18 cellular contexts compared by ENCODE assay signal in the genomic region with DNA sequence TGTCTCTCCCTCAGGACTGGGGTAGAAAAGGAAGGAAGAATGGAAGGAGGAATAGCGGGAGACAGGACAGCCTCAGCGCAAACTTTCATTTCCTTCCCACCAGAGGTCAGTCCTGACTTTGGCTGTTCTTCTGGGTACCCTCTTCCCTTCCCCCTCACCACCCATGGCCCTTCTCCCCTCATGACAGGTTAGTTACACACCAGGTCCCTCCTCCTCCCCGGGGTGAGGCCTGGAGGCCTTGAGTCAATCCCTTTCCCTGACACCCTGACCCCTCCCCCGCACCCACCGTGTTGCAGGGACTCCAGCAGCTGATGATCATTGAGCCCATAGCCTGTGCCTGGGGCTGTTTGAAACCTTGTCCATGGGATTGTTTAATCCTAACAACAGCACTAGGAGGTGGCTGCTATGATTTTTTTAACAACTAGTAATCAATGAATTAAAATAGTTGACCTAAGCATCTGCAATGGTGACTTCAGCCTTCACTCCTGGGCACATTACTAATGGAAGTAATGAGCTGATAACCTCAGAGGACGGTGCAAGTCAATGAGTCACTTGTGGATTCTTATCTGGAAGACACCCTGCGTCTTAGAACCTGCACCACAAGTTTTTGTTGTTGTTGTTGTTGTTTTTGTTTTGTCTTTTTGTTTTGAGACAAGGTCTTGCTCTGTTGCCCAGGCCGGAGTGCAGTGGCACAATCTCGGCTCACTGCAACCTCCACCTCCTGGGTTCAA. TPM values are rescaled to one million over a fixed set of nuclear protein-coding genes. Genes with fewer than 3 reads are reported as not detected.
DNase-seq lines count a peak whose midpoint lies in the region; ATAC-seq, FAIRE-seq and TF ChIP-seq lines count a peak whose summit lies in the region.
"Had no signal": no experiment of that assay in that cellular context is flagged by ENCODE, and none has a peak within 500 bp of the region (broad histone marks: within the 10 kb centered on the region; RNA-seq: fewer than 3 reads in every experiment).

No MANE protein-coding gene starts in this region.

- no peak overlapping the region for H3K4me3 Mint-ChIP-seq in activated CD4-positive, alpha-beta memory T cell treated with anti-CD3 and anti-CD28 coated beads for 36 hours
- H3K4me3 Mint-ChIP-seq in activated CD4-positive, alpha-beta memory T cell treated with anti-CD3 and anti-CD28 coated beads, Interleukin-2, amount 10 ng/mL, durations not matched to agents 7 days and 5 days, result no peak overlapping the region
- H3K4me3 Mint-ChIP-seq: activated CD8-positive, alpha-beta memory T cell treated with anti-CD3 and anti-CD28 coated beads, Interleukin-2, amount 10 ng/mL, durations not matched to agents 7 days and 5 days; nephron had no signal

- WGBS in K562 (ENCODE audit: insufficient coverage, low coverage, missing lambda C conversion rate), result 2% methylated on average over 9 of the region's 9 CpGs
- WGBS in neuronal stem cell (ENCODE audit: extremely low coverage in 2 of 2, insufficient read length in 2 of 2, insufficient replicate concordance in 1 of 2), 2 donors, result no CpG with 5 or more reads among the region's 9 CpGs
- WGBS in body of pancreas, 2 donors, result 69 to 76% methylated on average over 9 of the region's 9 CpGs

- no peak overlapping the region for H3K4ac ChIP-seq in neuronal stem cell (ENCODE audit: low read length)

- H3K9me3 Mint-ChIP-seq in activated CD4-positive, alpha-beta memory T cell treated with anti-CD3 and anti-CD28 coated beads for 36 hours, result no peaks in the 10 kb centered on the region
- H3K9me3 Mint-ChIP-seq in activated CD4-positive, alpha-beta memory T cell treated with anti-CD3 and anti-CD28 coated beads, Interleukin-2, amount 10 ng/mL, durations not matched to agents 7 days and 5 days, result no peaks in the 10 kb centered on the region
- H3K9me3 Mint-ChIP-seq: nephron had no signal

- H2AFZ ChIP-seq in K562 (ENCODE audit: low read depth, low read length) (no peak overlapping the region), neuronal stem cell (ENCODE audit: low read length) (no peak overlapping the region)

- H2AK5ac ChIP-seq in neuronal stem cell (ENCODE audit: low read depth, low read length), result no peak overlapping the region

- H3K27ac Mint-ChIP-seq in activated CD4-positive, alpha-beta memory T cell treated with anti-CD3 and anti-CD28 coated beads for 36 hours, result no peak overlapping the region
- no peak overlapping the region for H3K27ac Mint-ChIP-seq in activated CD4-positive, alpha-beta memory T cell treated with anti-CD3 and anti-CD28 coated beads, Interleukin-2, amount 10 ng/mL, durations not matched to agents 7 days and 5 days
- H3K27ac Mint-ChIP-seq: nephron had no signal

- H3K79me1 ChIP-seq in neuronal stem cell (ENCODE audit: low read depth, low read length), result no peaks in the 10 kb centered on the region

- 0 out of 4 replicates have a peak, but pooled peaks of 1 of the 2 experiments have one; percentile 12 for TF ChIP-seq RAD21 in K562 (CRISPR knock-in tag; conservative IDR thresholded peaks at IDR 0.05 in 1 of 2, IDR thresholded peaks at IDR 0.05 in 1 of 2)

- no TSS peak for BruUV-seq in K562 (replicated peaks; lab: Mats Ljungman, UMichigan)

- peaks cover 9% of the 10 kb centered on the region; the same call in 1 of the 2 replicates for H4K20me1 ChIP-seq in K562 (replicated peaks; ENCODE audit: control insufficient read depth, insufficient read depth, low read length)

- H3K9ac ChIP-seq in K562 (ENCODE audit: insufficient read depth in 1 of 2, low read depth in 2 of 2, low read length in 2 of 2) (no peak overlapping the region), neuronal stem cell (ENCODE audit: low read depth, low read length, poor library complexity) (no peak overlapping the region)

- intact Hi-C loops in activated CD4-positive, alpha-beta memory T cell treated with anti-CD3 and anti-CD28 coated beads for 36 hours (cut with micrococcal nuclease), result no loop called here
- intact Hi-C loops in K562 (cut with micrococcal nuclease), result no loop called here
- intact Hi-C loops in body of pancreas (cut with DNase I), result no loop called here

- no peak overlapping the region for H2BK12ac ChIP-seq in neuronal stem cell (ENCODE audit: low read length)

- no peak overlapping the region for H2BK120ac ChIP-seq in neuronal stem cell (ENCODE audit: low read depth, low read length)

- FAIRE-seq in K562 (lab: Jason Lieb, UNC), result no peak
- FAIRE-seq: islet of Langerhans had no signal

- no peak overlapping the region for H3K4me2 ChIP-seq in K562 (ENCODE audit: insufficient read depth, low read length)
- H3K4me2 ChIP-seq in neuronal stem cell (ENCODE audit: insufficient read depth, low read length, poor library complexity, severe bottlenecking), result no peak overlapping the region

- no peak for TF ChIP-seq EP300 in K562 (IDR thresholded peaks at IDR 0.05; ENCODE audit: low read length)

- H2BK5ac ChIP-seq in neuronal stem cell (ENCODE audit: low read length), result no peak overlapping the region

- POLR2A ChIA-PET in activated CD4-positive, alpha-beta memory T cell treated with anti-CD3 and anti-CD28 coated beads for 36 hours (lab: Charles Lee), result no interaction called here
- POLR2A ChIA-PET in activated CD4-positive, alpha-beta memory T cell treated with anti-CD3 and anti-CD28 coated beads, Interleukin-2, amount 10 ng/mL, durations not matched to agents 7 days and 5 days (lab: Charles Lee), result interaction anchor here (1.3 to 2.1 kb wide), 3 partner anchors 18 to 152 kb away, joined by 3 to 5 read pairs (median 5); a partner anchor contains a TSS
- POLR2A ChIA-PET in HEK293 (lab: Yijun Ruan, JAX) (no interaction called here), K562 (lab: Yijun Ruan, JAX) (interaction anchor here (0.6 to 2.7 kb wide), 7 partner anchors 10 to 130 kb away, joined by 3 to 15 read pairs (median 3); no protein-coding TSS in a partner anchor)

- H3K23ac ChIP-seq in neuronal stem cell (ENCODE audit: low read depth, low read length, poor library complexity), result no peak overlapping the region

- CTCF ChIA-PET in activated CD4-positive, alpha-beta memory T cell treated with anti-CD3 and anti-CD28 coated beads for 36 hours (lab: Charles Lee), result interaction anchor here (2.2 kb wide), 1 partner anchor 19 kb away, joined by 10 read pairs; no protein-coding TSS in a partner anchor
- CTCF ChIA-PET in activated CD4-positive, alpha-beta memory T cell treated with anti-CD3 and anti-CD28 coated beads, Interleukin-2, amount 10 ng/mL, durations not matched to agents 7 days and 5 days (lab: Charles Lee), result interaction anchor here (1.7 kb wide), 1 partner anchor 30 kb away, joined by 5 read pairs; no protein-coding TSS in a partner anchor
- CTCF ChIA-PET in HEK293 (lab: Yijun Ruan, JAX), result interaction anchor here (0.5 to 3.1 kb wide), 6 partner anchors 8 to 147 kb away, joined by 3 to 18 read pairs (median 4); no protein-coding TSS in a partner anchor
- CTCF ChIA-PET in K562 (lab: Yijun Ruan, JAX; ENCODE audit: low intra/inter-chr PET ratio), result no interaction called here

- H3K27me3 Mint-ChIP-seq in activated CD4-positive, alpha-beta memory T cell treated with anti-CD3 and anti-CD28 coated beads for 36 hours, result no peaks in the 10 kb centered on the region
- peaks cover 2% of the 10 kb centered on the region for H3K27me3 Mint-ChIP-seq in activated CD4-positive, alpha-beta memory T cell treated with anti-CD3 and anti-CD28 coated beads, Interleukin-2, amount 10 ng/mL, durations not matched to agents 7 days and 5 days
- H3K27me3 Mint-ChIP-seq: activated CD8-positive, alpha-beta memory T cell treated with anti-CD3 and anti-CD28 coated beads, Interleukin-2, amount 10 ng/mL, durations not matched to agents 7 days and 5 days had no signal

- no peak for TF ChIP-seq CTCF in HEK293 (tag by site-specific recombination; IDR thresholded peaks at IDR 0.05)
- 0 out of 6 replicates have a peak, but pooled peaks of 1 of the 3 experiments have one; percentile 3 for TF ChIP-seq CTCF in K562 (IDR thresholded peaks at IDR 0.05 in 2 of 3, conservative IDR thresholded peaks at IDR 0.05 in 1 of 3; ENCODE audit: insufficient read depth in 2 of 3, low read depth in 1 of 3, low read length in 3 of 3)
- TF ChIP-seq CTCF in body of pancreas (IDR thresholded peaks at IDR 0.05), result no peak

- no peaks in the 10 kb centered on the region for H3K36me3 Mint-ChIP-seq in activated CD4-positive, alpha-beta memory T cell treated with anti-CD3 and anti-CD28 coated beads for 36 hours
- no peaks in the 10 kb centered on the region for H3K36me3 Mint-ChIP-seq in activated CD4-positive, alpha-beta memory T cell treated with anti-CD3 and anti-CD28 coated beads, Interleukin-2, amount 10 ng/mL, durations not matched to agents 7 days and 5 days (ENCODE audit: low read depth)
- H3K36me3 Mint-ChIP-seq: activated CD8-positive, alpha-beta memory T cell treated with anti-CD3 and anti-CD28 coated beads, Interleukin-2, amount 10 ng/mL, durations not matched to agents 7 days and 5 days had no signal

- H4K91ac ChIP-seq in neuronal stem cell (ENCODE audit: low read depth, low read length, poor library complexity), result no peak overlapping the region

- peak; percentile 33 for ATAC-seq in K562
- ATAC-seq in HG02759 (IDR thresholded peaks at IDR 0.05; ENCODE audit: unreplicated experiment), result no peak
- ATAC-seq in body of pancreas, result no peak
- ATAC-seq: activated CD8-positive, alpha-beta memory T cell treated with anti-CD3 and anti-CD28 coated beads, Interleukin-2, amount 10 ng/mL, durations not matched to agents 7 days and 5 days had no signal

- no peak overlapping the region for H2BK15ac ChIP-seq in neuronal stem cell (ENCODE audit: low read length)

- H3K79me2 ChIP-seq in K562 (ENCODE audit: control insufficient read depth, insufficient read depth, low read length), result no peaks in the 10 kb centered on the region

- DNase-seq in activated CD4-positive, alpha-beta memory T cell treated with anti-CD3 and anti-CD28 coated beads for 36 hours, result peak; percentile 31
- DNase-seq in activated CD4-positive, alpha-beta memory T cell treated with anti-CD3 and anti-CD28 coated beads, Interleukin-2, amount 10 ng/mL, durations not matched to agents 7 days and 5 days, result no peak
- DNase-seq in K562 (ENCODE audit: extremely low read depth in 1 of 4, low spot score in 3 of 4) (peak in 1 of 4 experiments; percentile 29), neuronal stem cell (ENCODE audit: low spot score) (no peak), body of pancreas (no peak)
- DNase-seq in stimulated activated naive CD4-positive, alpha-beta T cell treated with Interleukin-2 at 50 U/mL for 16 hours (lab: John Stamatoyannopoulos, UW), result no peak
- DNase-seq: activated CD8-positive, alpha-beta memory T cell treated with anti-CD3 and anti-CD28 coated beads, Interleukin-2, amount 10 ng/mL, durations not matched to agents 7 days and 5 days; activated naive CD4-positive, alpha-beta T cell; erythroblast; heart left ventricle; NCI-H2029 treated with DMSO at 0.1 percent for 48 hours; NCI-H524; Peyer's patch; substantia nigra had no signal

- peak overlapping the region; percentile 68 for H3K18ac ChIP-seq in neuronal stem cell (ENCODE audit: low read length)

- H3K14ac ChIP-seq in neuronal stem cell (ENCODE audit: low read length), result no peak overlapping the region

- no peaks in the 10 kb centered on the region for H3K36me3 ChIP-seq in HEK293 (ENCODE audit: control insufficient read depth in 2 of 2, insufficient read depth in 1 of 2, low read length in 2 of 2)
- H3K36me3 ChIP-seq in K562 (ENCODE audit: control insufficient read depth, insufficient read depth, low read length), result no peaks in the 10 kb centered on the region
- no peaks in the 10 kb centered on the region for H3K36me3 ChIP-seq in neuronal stem cell (replicated peaks in 1 of 2; ENCODE audit: control insufficient read depth in 2 of 2, insufficient read depth in 2 of 2, low read length in 2 of 2)
- H3K36me3 ChIP-seq in body of pancreas (replicated peaks in 1 of 2; ENCODE audit: insufficient read depth in 1 of 2, low read depth in 2 of 2), result no peaks in the 10 kb centered on the region
- H3K36me3 ChIP-seq: heart left ventricle, Peyer's patch had no signal

- H3K4me3 ChIP-seq in HEK293 (ENCODE audit: low read depth, low read length) (no peak overlapping the region), K562 (no peak overlapping the region), neuronal stem cell (ENCODE audit: low read length in 2 of 2) (no peak overlapping the region), body of pancreas (no peak overlapping the region)
- H3K4me3 ChIP-seq: heart left ventricle, Peyer's patch had no signal

- peaks cover 58 to 89% of the 10 kb centered on the region in 2 experiments for H3K27me3 ChIP-seq in K562 (ENCODE audit: control insufficient read depth in 2 of 2, insufficient read depth in 2 of 2, low read length in 2 of 2)
- peaks cover 0 to 21% (median 0%) of the 10 kb centered on the region in 3 experiments for H3K27me3 ChIP-seq in neuronal stem cell (ENCODE audit: control insufficient read depth in 3 of 3, insufficient read depth in 3 of 3, low read depth in 1 of 3, low read length in 3 of 3)
- no peaks in the 10 kb centered on the region for H3K27me3 ChIP-seq in body of pancreas
- H3K27me3 ChIP-seq: Peyer's patch had no signal

- H3K4me1 ChIP-seq in HEK293 (ENCODE audit: control insufficient read depth, insufficient read depth, low read length), result no peaks in the 10 kb centered on the region
- H3K4me1 ChIP-seq in K562 (replicated peaks in 1 of 2; ENCODE audit: control insufficient read depth in 2 of 2, insufficient read depth in 2 of 2, low read length in 2 of 2), result no peaks in the 10 kb centered on the region
- peaks cover 0 to 4% of the 10 kb centered on the region in 2 donors for H3K4me1 ChIP-seq in neuronal stem cell (ENCODE audit: control insufficient read depth in 2 of 2, insufficient read depth in 1 of 2, low read depth in 1 of 2, low read length in 2 of 2)
- no peaks in the 10 kb centered on the region for H3K4me1 ChIP-seq in body of pancreas

- in situ Hi-C loops in K562 (cut with MboI), result no loop called here

- TF ChIP-seq POLR2A in K562 (conservative IDR thresholded peaks at IDR 0.05) (no peak), body of pancreas (IDR thresholded peaks at IDR 0.05) (no peak)

- peaks cover 4% of the 10 kb centered on the region for H3K9me1 ChIP-seq in K562 (ENCODE audit: control insufficient read depth, insufficient read depth, low read length)

- H3K9me3 ChIP-seq in HEK293 (ENCODE audit: control insufficient read depth, insufficient read depth, low read depth, low read length), result no peaks in the 10 kb centered on the region
- no peaks in the 10 kb centered on the region for H3K9me3 ChIP-seq in K562 (replicated peaks; ENCODE audit: control insufficient read depth, insufficient read depth, low read depth, low read length)
- H3K9me3 ChIP-seq in neuronal stem cell (replicated peaks in 1 of 2; ENCODE audit: control insufficient read depth in 2 of 2, insufficient read depth in 1 of 2, low read depth in 1 of 2, low read length in 2 of 2), result no peaks in the 10 kb centered on the region
- no peaks in the 10 kb centered on the region for H3K9me3 ChIP-seq in body of pancreas
- H3K9me3 ChIP-seq: heart left ventricle, Peyer's patch had no signal

- H3K4me1 Mint-ChIP-seq in activated CD4-positive, alpha-beta memory T cell treated with anti-CD3 and anti-CD28 coated beads for 36 hours (ENCODE audit: low read depth), result peaks cover 15% of the 10 kb centered on the region
- peaks cover 19% of the 10 kb centered on the region for H3K4me1 Mint-ChIP-seq in activated CD4-positive, alpha-beta memory T cell treated with anti-CD3 and anti-CD28 coated beads, Interleukin-2, amount 10 ng/mL, durations not matched to agents 7 days and 5 days

- no peak overlapping the region for H4K8ac ChIP-seq in neuronal stem cell (ENCODE audit: low read depth, low read length)

- H3K27ac ChIP-seq in HEK293 (ENCODE audit: extremely low read depth, low read depth, low read length) (no peak overlapping the region), K562 (ENCODE audit: extremely low read depth, low read depth, low read length) (no peak overlapping the region), neuronal stem cell (replicated peaks; ENCODE audit: low read length) (no peak overlapping the region), body of pancreas (no peak overlapping the region)
- H3K27ac ChIP-seq: heart left ventricle had no signal

RNA-seq across cellular contexts. Expression of a gene that starts 46.6 kb away (rescaled TPM):
- 10 to 100 TPM; 60.4 to 65.2 TPM for total RNA-seq in activated CD4-positive, alpha-beta memory T cell treated with anti-CD3 and anti-CD28 coated beads for 36 hours
- 10 to 100 TPM; 52.2 to 55.0 TPM for total RNA-seq in activated CD4-positive, alpha-beta memory T cell treated with anti-CD3 and anti-CD28 coated beads, Interleukin-2, amount 10 ng/mL, durations not matched to agents 7 days and 5 days
- total RNA-seq in K562 (2011; cell fraction: chromatin; rRNA removed; ENCODE audit: low replicate concordance), result 2.3 and 8.0 TPM in 2 replicates
- 14.3 and 16.6 TPM in 2 replicates for total RNA-seq in K562 (2011; cell fraction: nucleolus; rRNA removed)
- 11.5 and 13.2 TPM in 2 replicates for total RNA-seq in K562 (2011; cell fraction: nucleoplasm; rRNA removed)
- total RNA-seq in K562 (2014; rRNA removed), result 30.8 and 43.7 TPM in 2 replicates
- 28.3 and 31.8 TPM in 2 replicates for total RNA-seq in K562 (2014; rRNA removed; fragmentation: Illumina TruSeq; extraction: Trizol)
- total RNA-seq in K562 (2015; rRNA removed; fragmentation: Illumina TruSeq; extraction: Trizol), result 36.8 and 38.6 TPM in 2 replicates
- total RNA-seq in K562 (2021), result 26.0 and 26.8 TPM in 2 replicates
- 45.2 and 55.1 TPM in 2 replicates for polyA plus RNA-seq in K562 (2011; rRNA removed)
- polyA plus RNA-seq in K562 (2011; cell fraction: cytosol; rRNA removed), result 63.9 and 67.1 TPM in 2 replicates
- 19.8 and 25.9 TPM in 2 replicates for polyA plus RNA-seq in K562 (2011; cell fraction: nucleus; rRNA removed)
- 45.2 and 53.6 TPM in 2 replicates for polyA plus RNA-seq in K562 (2012)
- polyA plus RNA-seq in K562 (2014; fragmentation: Illumina TruSeq; extraction: Trizol), result 63.1 and 73.7 TPM in 2 replicates
- polyA plus RNA-seq in K562 (2014; fragmentation: Nextera tagmentation; extraction: Ambion mirVana), result 100 to 1,000 TPM in 1 of 2 experiments, 10 to 100 TPM in 1; 85.0 to 114 TPM
- polyA plus RNA-seq in K562 (2014; rRNA removed), result 40.5 and 45.9 TPM in 2 replicates
- 12.1 and 13.5 TPM in 2 replicates for polyA minus RNA-seq in K562 (2011; rRNA and poly(A)+ RNA removed)
- 12.3 and 12.8 TPM in 2 replicates for polyA minus RNA-seq in K562 (2011; cell fraction: cytosol; rRNA and poly(A)+ RNA removed)
- 3.8 and 5.9 TPM in 2 replicates for polyA minus RNA-seq in K562 (2011; cell fraction: nucleus; rRNA and poly(A)+ RNA removed)
- polyA plus RNA-seq in neuronal stem cell (2013, experiment 1 of 2), result 113 TPM
- polyA plus RNA-seq in neuronal stem cell (2013, experiment 2 of 2), result 106 TPM
- total RNA-seq in body of pancreas, result 10 to 100 TPM in 1 of 2 donors, 1 to 10 TPM in 1; 7.6 to 10.9 TPM

Comparison
In these comparisons a context has a peak if more than half of its experiments do, and no peak if none do; other contexts are left out.
1. POLR2A ChIA-PET loops: an anchor here in activated CD4-positive, alpha-beta memory T cell treated with anti-CD3 and anti-CD28 coated beads, Interleukin-2, amount 10 ng/mL, durations not matched to agents 7 days and 5 days (1.3 to 2.1 kb wide) and K562 (0.6 to 2.7 kb wide); none called in activated CD4-positive, alpha-beta memory T cell treated with anti-CD3 and anti-CD28 coated beads for 36 hours and HEK293.